ENCODE assay signal across 20 cellular contexts in genomic region chr9:134040831-134041648, GRCh38. TPM values are rescaled to one million over a fixed set of nuclear protein-coding genes. Genes with fewer than 3 reads are reported as not detected.
DNase-seq lines count a peak whose midpoint lies in the region; ATAC-seq and TF ChIP-seq lines count a peak whose summit lies in the region.
"Had no signal": no experiment of that assay in that cellular context is flagged by ENCODE, and none has a peak within 500 bp of the region (broad histone marks: within the 10 kb centered on the region; RNA-seq: fewer than 3 reads in every experiment).

No MANE protein-coding gene starts in this region.

- no peaks in the 10 kb centered on the region for H3K9me3 ChIP-seq in BE2C
- no peaks in the 10 kb centered on the region for H3K9me3 ChIP-seq in mucosa of descending colon
- H3K9me3 ChIP-seq: BLaER1 had no signal

- ATAC-seq in esophagus mucosa = peak; percentile 35
- peak; percentile 51 for ATAC-seq in mucosa of descending colon
- no peak for ATAC-seq in GM19455 (IDR thresholded peaks at IDR 0.05; ENCODE audit: unreplicated experiment)
- ATAC-seq in HG03175 (IDR thresholded peaks at IDR 0.05; ENCODE audit: unreplicated experiment) = no peak

- intact Hi-C loops in mucosa of descending colon (cut with DNase I, micrococcal nuclease) = no loop called here
- intact Hi-C loops in posterior vena cava (cut with DNase I) = no loop called here

- TF ChIP-seq CTCF in BE2C (IDR thresholded peaks at IDR 0.05; ENCODE audit: low read depth, low read length) = no peak
- TF ChIP-seq CTCF in mucosa of descending colon (IDR thresholded peaks at IDR 0.05) = no peak

- no peaks in the 10 kb centered on the region for H3K27me3 ChIP-seq in BE2C
- H3K27me3 ChIP-seq: BLaER1, hepatocyte had no signal

- peak; percentile 71 for DNase-seq in BE2C
- peak; percentile 16 for DNase-seq in NCI-H2227 treated with DMSO at 0.1 percent for 48 hours (lab: John Stamatoyannopoulos, UW)
- DNase-seq in mucosa of descending colon = peak in 2 of 3 donors; percentile 43 to 48
- no peak for DNase-seq in activated CD4-positive, CD25-positive, alpha-beta regulatory T cell treated with anti-CD3 and anti-CD28 coated beads, Interleukin-2, amount 50 U/mL, for 72 hours
- DNase-seq in posterior vena cava (ENCODE audit: low spot score) = no peak
- DNase-seq: activated CD8-positive, alpha-beta memory T cell treated with anti-CD3 and anti-CD28 coated beads for 24 hours; activated naive CD4-positive, alpha-beta T cell treated with anti-CD3 and anti-CD28 coated beads for 36 hours; activated T-cell treated with anti-CD3 and anti-CD28 coated beads, Interleukin-2, amount 50 U/mL, for 24 hours; Calu3; foreskin fibroblast; MM.1S; NCI-H748 treated with DMSO at 0.1 percent for 48 hours; SHP77; T-helper 1 cell; trophoblast cell had no signal

- peaks cover 14% of the 10 kb centered on the region for H3K4me1 ChIP-seq in BE2C
- no peaks in the 10 kb centered on the region for H3K4me1 ChIP-seq in mucosa of descending colon (ENCODE audit: low read depth)
- H3K4me1 ChIP-seq: BLaER1 had no signal

- H3K36me3 ChIP-seq in BE2C (peaks cover 74% of the 10 kb centered on the region), mucosa of descending colon (ENCODE audit: low read depth) (no peaks in the 10 kb centered on the region)

- H3K4me3 ChIP-seq in BE2C (ENCODE audit: low read depth, low read length) (no peak overlapping the region), mucosa of descending colon (no peak overlapping the region)
- H3K4me3 ChIP-seq: BLaER1, hepatocyte had no signal

RNA-seq across cellular contexts. Expression of gene BRD3OS, which starts 15.8 kb away (rescaled TPM):
- polyA plus RNA-seq in BE2C (2012; ENCODE audit: insufficient read depth, insufficient read length, low read depth) = 108 TPM
- total RNA-seq in esophagus mucosa = 5.3 TPM
- 10 to 100 TPM in 1 of 3 donors, 1 to 10 TPM in 2; 3.6 to 17.6 (median 4.9) TPM for total RNA-seq in mucosa of descending colon
- total RNA-seq in posterior vena cava = 10 to 100 TPM; 11.9 to 14.3 TPM

RNA-seq across cellular contexts. Expression of gene BRD3, which starts 26.8 kb away (rescaled TPM):
- 79.5 TPM for polyA plus RNA-seq in BE2C (2012; ENCODE audit: insufficient read depth, insufficient read length, low read depth)
- 13.2 TPM for total RNA-seq in esophagus mucosa
- total RNA-seq in mucosa of descending colon = 10 to 100 TPM; 19.4 to 56.0 (median 29.4) TPM
- 10 to 100 TPM; 32.2 to 32.6 TPM for total RNA-seq in posterior vena cava

RNA-seq across cellular contexts. Expression of gene VAV2, which starts 48.9 kb away (rescaled TPM):
- 28.4 TPM for polyA plus RNA-seq in BE2C (2012; ENCODE audit: insufficient read depth, insufficient read length, low read depth)
- 9.1 TPM for total RNA-seq in esophagus mucosa
- 10 to 100 TPM; 29.4 to 34.8 (median 34.5) TPM for total RNA-seq in mucosa of descending colon
- 10 to 100 TPM; 12.9 to 17.9 TPM for total RNA-seq in posterior vena cava

Comparison
In these comparisons a context has a peak if more than half of its experiments do, and no peak if none do; other contexts are left out.
1. DNase-seq: peak in BE2C (single experiment), NCI-H2227 treated with DMSO at 0.1 percent for 48 hours (single experiment) and mucosa of descending colon (2 of 3); none in activated CD4-positive, CD25-positive, alpha-beta regulatory T cell treated with anti-CD3 and anti-CD28 coated beads, Interleukin-2, amount 50 U/mL, for 72 hours (single experiment) and posterior vena cava (single experiment).
2. ATAC-seq: peak in esophagus mucosa (single experiment) and mucosa of descending colon (single experiment); none in GM19455 (single experiment) and HG03175 (single experiment).